ENCODE assay signal across 23 cellular contexts in the genomic region with DNA sequence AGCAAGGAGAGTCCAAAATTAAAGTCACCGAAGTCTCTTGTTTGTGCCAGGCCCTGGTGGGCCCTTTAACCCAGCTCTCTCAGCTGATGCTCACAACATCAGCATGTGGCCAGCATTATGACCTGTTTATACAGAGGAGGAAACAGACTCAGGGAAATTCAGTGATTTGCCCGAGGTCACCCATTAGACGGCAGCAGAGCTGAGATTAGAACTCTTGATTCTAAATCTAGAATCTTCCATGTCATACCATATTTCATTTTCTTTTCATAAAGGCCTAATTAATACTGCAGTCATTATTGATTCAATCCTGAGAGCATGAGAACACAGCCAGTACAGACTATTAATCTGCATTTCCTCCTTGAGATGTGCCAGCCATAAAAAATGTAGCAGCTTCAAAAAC.
"Had no signal": no experiment of that assay in that cellular context is flagged by ENCODE, and none has a peak within 500 bp of the region (broad histone marks: within the 10 kb centered on the region; RNA-seq: fewer than 3 reads in every experiment).

No MANE protein-coding gene starts in this region.

- H3K79me2 ChIP-seq: hepatocyte had no signal

- H3K36me3 ChIP-seq: esophagus muscularis mucosa, thoracic aorta had no signal

- H3K27ac ChIP-seq: body of pancreas, esophagus muscularis mucosa, hepatocyte, thoracic aorta had no signal

- DNase-seq: activated CD4-positive, alpha-beta T cell treated with anti-CD3 and anti-CD28 coated beads for 1 hour; activated CD4-positive, alpha-beta T cell treated with anti-CD3 and anti-CD28 coated beads, Interleukin-2, amount 50 U/mL, for 1 hour; activated CD8-positive, alpha-beta T cell treated with anti-CD3 and anti-CD28 coated beads, Interleukin-2, amount 10 ng/mL, durations not matched to agents 7 days and 5 days; activated gamma-delta T cell; activated naive CD4-positive, alpha-beta T cell treated with anti-CD3 and anti-CD28 coated beads, Interleukin-2, amount 50 U/mL, for 16 hours; activated naive CD8-positive, alpha-beta T cell treated with anti-CD3 and anti-CD28 coated beads, Interleukin-2, amount 50 U/mL, for 24 hours; body of pancreas; central memory CD4-positive, alpha-beta T cell; dorsolateral prefrontal cortex; glutamatergic neuron; kidney glomerular epithelial cell; left ventricle myocardium superior; mammary epithelial cell; natural killer cell; stimulated activated CD4-positive, alpha-beta T cell treated with anti-CD3 and anti-CD28 coated beads, Interleukin-4, amount 100 ng/mL, for 1 hour; stimulated activated naive CD4-positive, alpha-beta T cell; T-helper 9 cell had no signal

- H3K27me3 ChIP-seq: body of pancreas, dorsolateral prefrontal cortex had no signal

- ATAC-seq: activated CD8-positive, alpha-beta T cell treated with anti-CD3 and anti-CD28 coated beads, Interleukin-2, amount 10 ng/mL, durations not matched to agents 7 days and 5 days; activated naive CD8-positive, alpha-beta T cell treated with anti-CD3 and anti-CD28 coated beads, Interleukin-2, amount 50 U/mL, for 24 hours; body of pancreas; left ventricle myocardium superior; natural killer cell had no signal

- H3K9me3 ChIP-seq: body of pancreas, esophagus muscularis mucosa, thoracic aorta had no signal

- H3K4me3 ChIP-seq: body of pancreas, dorsolateral prefrontal cortex, esophagus muscularis mucosa, hepatocyte, thoracic aorta had no signal

- H2AFZ ChIP-seq: hepatocyte had no signal

- H3K4me3 Mint-ChIP-seq: activated CD8-positive, alpha-beta T cell treated with anti-CD3 and anti-CD28 coated beads, Interleukin-2, amount 10 ng/mL, durations not matched to agents 7 days and 5 days; activated naive CD8-positive, alpha-beta T cell treated with anti-CD3 and anti-CD28 coated beads, Interleukin-2, amount 50 U/mL, for 24 hours; activated T-helper 1 cell treated with anti-CD3 and anti-CD28 coated beads, Interleukin-12 subunit alpha, Interleukin-12 subunit beta, Interleukin-2, Interleukin-4 antibody, amounts not matched to agents 30 ng/mL and 10 ng/mL and 1 ng/mL, durations not matched to agents 14 hours and 24 hours and 36 hours; mesothelial cell of epicardium; natural killer cell; type B pancreatic cell had no signal

- H3K4me1 ChIP-seq: body of pancreas had no signal

- H3K27ac Mint-ChIP-seq: activated CD8-positive, alpha-beta T cell treated with anti-CD3 and anti-CD28 coated beads, Interleukin-2, amount 10 ng/mL, durations not matched to agents 7 days and 5 days; activated naive CD8-positive, alpha-beta T cell treated with anti-CD3 and anti-CD28 coated beads, Interleukin-2, amount 50 U/mL, for 24 hours; activated T-helper 1 cell treated with anti-CD3 and anti-CD28 coated beads, Interleukin-12 subunit alpha, Interleukin-12 subunit beta, Interleukin-2, Interleukin-4 antibody, amounts not matched to agents 30 ng/mL and 10 ng/mL and 1 ng/mL, durations not matched to agents 14 hours and 24 hours and 36 hours; mesothelial cell of epicardium; natural killer cell; type B pancreatic cell had no signal

- H3K36me3 Mint-ChIP-seq: mesothelial cell of epicardium, natural killer cell had no signal

- H3K4me2 ChIP-seq: hepatocyte had no signal

- H3K9me3 Mint-ChIP-seq: activated naive CD8-positive, alpha-beta T cell treated with anti-CD3 and anti-CD28 coated beads, Interleukin-2, amount 50 U/mL, for 24 hours; activated T-helper 1 cell treated with anti-CD3 and anti-CD28 coated beads, Interleukin-12 subunit alpha, Interleukin-12 subunit beta, Interleukin-2, Interleukin-4 antibody, amounts not matched to agents 30 ng/mL and 10 ng/mL and 1 ng/mL, durations not matched to agents 14 hours and 24 hours and 36 hours; mesothelial cell of epicardium; natural killer cell had no signal
